In genomic region chr15:82020588-82020987, GRCh38 we compare ENCODE assay signal across 1 cellular context.
TF ChIP-seq lines count a peak whose summit lies in the region.

No MANE protein-coding gene starts in this region.

TF ChIP-seq in WTC11, 78 proteins besides CTCF, POLR2A, EP300 and RAD21 (continued from another document):
- TF ChIP-seq GRHL2 (CRISPR knock-in tag; IDR thresholded peaks at IDR 0.05; ENCODE audit: insufficient replicate concordance, severe bottlenecking) (no peak), NFYB (CRISPR knock-in tag; conservative IDR thresholded peaks at IDR 0.05; ENCODE audit: low read depth) (no peak), TEAD4 (CRISPR knock-in tag; IDR thresholded peaks at IDR 0.05) (no peak), PREB (CRISPR knock-in tag; IDR thresholded peaks at IDR 0.05; ENCODE audit: borderline replicate concordance) (no peak), ZBTB43 (CRISPR knock-in tag; IDR thresholded peaks at IDR 0.05) (no peak), AFF4 (CRISPR knock-in tag; IDR thresholded peaks at IDR 0.05; ENCODE audit: borderline replicate concordance) (no peak), E2F5 (CRISPR knock-in tag; IDR thresholded peaks at IDR 0.05) (no peak), NFE2L1 (CRISPR knock-in tag; IDR thresholded peaks at IDR 0.05) (no peak), HMGA2 (CRISPR knock-in tag; IDR thresholded peaks at IDR 0.05) (no peak), ATF3 (CRISPR knock-in tag; conservative IDR thresholded peaks at IDR 0.05) (no peak), ZSCAN18 (CRISPR knock-in tag; IDR thresholded peaks at IDR 0.05) (no peak), ZNF317 (CRISPR knock-in tag; IDR thresholded peaks at IDR 0.05; ENCODE audit: borderline replicate concordance, low read depth) (no peak), FOXJ3 (CRISPR knock-in tag; IDR thresholded peaks at IDR 0.05; ENCODE audit: borderline replicate concordance) (no peak), IRF2 (CRISPR knock-in tag; IDR thresholded peaks at IDR 0.05; ENCODE audit: borderline replicate concordance, low read depth) (no peak)
